1 cellular context compared by ENCODE assay signal in genomic region chr17:76557368-76558209, GRCh38.
TF ChIP-seq lines count a peak whose summit lies in the region.

No MANE protein-coding gene starts in this region.

TF ChIP-seq in K562, 482 proteins besides CTCF, POLR2A, EP300 and RAD21 (continued from another document and continues in another):
- TF ChIP-seq CHD7 (IDR thresholded peaks at IDR 0.05; ENCODE audit: low read depth, low read length) = no peak
- TF ChIP-seq CBX2 (IDR thresholded peaks at IDR 0.05; ENCODE audit: insufficient read depth, low read length, poor library complexity, severe bottlenecking) = no peak
- TF ChIP-seq ARID3B (CRISPR knock-in tag; IDR thresholded peaks at IDR 0.05; ENCODE audit: borderline replicate concordance) = peak; percentile 84; the same call in 1 of the 2 replicates
- peak; percentile 98 for TF ChIP-seq POLR2G (IDR thresholded peaks at IDR 0.05; ENCODE audit: low read depth, low read length)
- no peak for TF ChIP-seq ZNF445 (CRISPR knock-in tag; IDR thresholded peaks at IDR 0.05; ENCODE audit: low read depth)
- no peak for TF ChIP-seq HDAC2 (IDR thresholded peaks at IDR 0.05)
- no peak for TF ChIP-seq U2AF1 (optimal IDR thresholded peaks at IDR 0.05; ENCODE audit: low read depth, low read length)
- TF ChIP-seq NR1H2 (CRISPR knock-in tag; IDR thresholded peaks at IDR 0.05) = 0 out of 2 replicates have a peak, but pooled peaks have one; percentile 47
- no peak for TF ChIP-seq DDX20 (tag; IDR thresholded peaks at IDR 0.05; ENCODE audit: low read depth)
- no peak for TF ChIP-seq YBX1 (IDR thresholded peaks at IDR 0.05)
- peak; percentile 93 for TF ChIP-seq L3MBTL2 (IDR thresholded peaks at IDR 0.05)
- 0 out of 2 replicates have a peak, but pooled peaks have one; percentile 26 for TF ChIP-seq ZBTB17 (CRISPR knock-in tag; IDR thresholded peaks at IDR 0.05)
- peak; percentile 56 for TF ChIP-seq JUND (IDR thresholded peaks at IDR 0.05; ENCODE audit: borderline replicate concordance, low read depth, low read length)
- TF ChIP-seq JUND (tag; IDR thresholded peaks at IDR 0.05; ENCODE audit: borderline replicate concordance, low read depth, low read length) = no peak; the same call in 2 of the 3 replicates
- no peak for TF ChIP-seq STAT5B (CRISPR knock-in tag; IDR thresholded peaks at IDR 0.05)
- 0 out of 2 replicates have a peak, but pooled peaks have one; percentile 23 for TF ChIP-seq ERF (CRISPR knock-in tag; IDR thresholded peaks at IDR 0.05)
- TF ChIP-seq SRF (CRISPR knock-in tag; IDR thresholded peaks at IDR 0.05) = peak; percentile 42 to 45; a peak in 1 of 4 replicates
- TF ChIP-seq SIRT6 (IDR thresholded peaks at IDR 0.05; ENCODE audit: low read depth, low read length) = no peak
- TF ChIP-seq POLR2B (IDR thresholded peaks at IDR 0.05; ENCODE audit: low read depth, partially characterized antibody) = peak; percentile 95
- TF ChIP-seq E2F4 (CRISPR knock-in tag; IDR thresholded peaks at IDR 0.05; ENCODE audit: low read depth) = peak; percentile 21; the same call in 1 of the 2 replicates
- TF ChIP-seq XRCC3 (IDR thresholded peaks at IDR 0.05) = no peak
- no peak for TF ChIP-seq ZNF124 (CRISPR knock-in tag; IDR thresholded peaks at IDR 0.05)
- peak; percentile 78; the same call in 1 of the 2 replicates for TF ChIP-seq LCOR (CRISPR knock-in tag; IDR thresholded peaks at IDR 0.05)
- TF ChIP-seq NCOA1 (IDR thresholded peaks at IDR 0.05; ENCODE audit: low read depth) = no peak
- peak; percentile 82 for TF ChIP-seq ESRRA (IDR thresholded peaks at IDR 0.05; ENCODE audit: borderline replicate concordance, low read depth)
- TF ChIP-seq THAP12 (CRISPR knock-in tag; IDR thresholded peaks at IDR 0.05) = 0 out of 2 replicates have a peak, but pooled peaks have one; percentile 31
- peak; percentile 99 for TF ChIP-seq ZNF143 (CRISPR knock-in tag; IDR thresholded peaks at IDR 0.05)
- no peak for TF ChIP-seq ZNF507 (tag; conservative IDR thresholded peaks at IDR 0.05)
- TF ChIP-seq RBM39 (optimal IDR thresholded peaks at IDR 0.05; ENCODE audit: low read depth, low read length) = peak; percentile 60
- no peak for TF ChIP-seq SOX6 (IDR thresholded peaks at IDR 0.05)
- TF ChIP-seq GABPA (tag; conservative IDR thresholded peaks at IDR 0.05; ENCODE audit: low read depth) = no peak; the same call in 1 of the 2 replicates
- 0 out of 2 replicates have a peak, but pooled peaks have one; percentile 38 for TF ChIP-seq ZBTB26 (CRISPR knock-in tag; IDR thresholded peaks at IDR 0.05)
- peak; percentile 74 for TF ChIP-seq HDAC3 (IDR thresholded peaks at IDR 0.05; ENCODE audit: borderline replicate concordance, partially characterized antibody)
- no peak; a peak in 1 of 4 replicates for TF ChIP-seq CSDE1 (IDR thresholded peaks at IDR 0.05)
- no peak for TF ChIP-seq HSF4 (CRISPR knock-in tag; IDR thresholded peaks at IDR 0.05; ENCODE audit: borderline replicate concordance)
- 0 out of 2 replicates have a peak, but pooled peaks have one; percentile 49 for TF ChIP-seq SRSF3 (IDR thresholded peaks at IDR 0.05; ENCODE audit: insufficient read depth, low read length)
- no peak for TF ChIP-seq ZNF133 (CRISPR knock-in tag; IDR thresholded peaks at IDR 0.05)
- no peak for TF ChIP-seq ZNF449 (CRISPR knock-in tag; IDR thresholded peaks at IDR 0.05)
- no peak for TF ChIP-seq CAMTA2 (CRISPR knock-in tag; conservative IDR thresholded peaks at IDR 0.05)
- peak; percentile 68 to 92 (median 89) for TF ChIP-seq YY1 (IDR thresholded peaks at IDR 0.05; ENCODE audit: borderline replicate concordance in 1 of 3, control insufficient read depth in 1 of 3, extremely low read depth in 1 of 3, insufficient read depth in 3 of 3, insufficient read length in 1 of 3, insufficient replicate concordance in 2 of 3, low read depth in 1 of 3, low read length in 2 of 3)
- 0 out of 2 replicates have a peak, but pooled peaks have one; percentile 53 for TF ChIP-seq SREBF1 (IDR thresholded peaks at IDR 0.05; ENCODE audit: borderline replicate concordance, low read depth, low read length)
- peak; percentile 86 for TF ChIP-seq TFAP4 (CRISPR knock-in tag; IDR thresholded peaks at IDR 0.05; ENCODE audit: borderline replicate concordance)
- peak; percentile 36 for TF ChIP-seq MXD1 (CRISPR knock-in tag; IDR thresholded peaks at IDR 0.05; ENCODE audit: borderline replicate concordance, poor library complexity, severe bottlenecking)
